8 cellular contexts compared by ENCODE assay signal in genomic region chr1:197199923-197200467, GRCh38. TPM values are rescaled to one million over a fixed set of nuclear protein-coding genes. Genes with fewer than 3 reads are reported as not detected.
A peak's percentile ranks its signal among the peaks of the same experiment; 100 is the strongest.
DNase-seq lines count a peak whose midpoint lies in the region; ATAC-seq lines count a peak whose summit lies in the region.

No MANE protein-coding gene starts in this region.

- POLR2A ChIA-PET in T-cell (lab: Charles Lee): no interaction called here

- no peak for ATAC-seq in T-cell (replicated peaks in 1 of 4)
- no peak for ATAC-seq in stimulated activated effector memory CD8-positive, alpha-beta T cell treated with anti-CD3 and anti-CD28 coated beads, Interleukin-12 subunit alpha, Interleukin-12 subunit beta, amount 100 ng/mL, for 72 hours

- CTCF ChIA-PET in T-cell (lab: Charles Lee): no interaction called here

- H3K36me3 Mint-ChIP-seq in activated T-cell treated with anti-CD3 and anti-CD28 coated beads, Interleukin-2, amount 50 U/mL, for 24 hours (ENCODE audit: low read depth): peaks cover 11% of the 10 kb centered on the region
- no peaks in the 10 kb centered on the region for H3K36me3 Mint-ChIP-seq in T-cell
- H3K36me3 Mint-ChIP-seq in stimulated activated effector memory CD8-positive, alpha-beta T cell treated with anti-CD3 and anti-CD28 coated beads, Interleukin-12 subunit alpha, Interleukin-12 subunit beta, amount 100 ng/mL, for 72 hours: peaks cover 18% of the 10 kb centered on the region

- no peaks in the 10 kb centered on the region for H3K27me3 Mint-ChIP-seq in activated T-cell treated with anti-CD3 and anti-CD28 coated beads, Interleukin-2, amount 50 U/mL, for 24 hours
- no peaks in the 10 kb centered on the region for H3K27me3 Mint-ChIP-seq in T-cell

- peaks cover 60% of the 10 kb centered on the region for H3K4me1 Mint-ChIP-seq in activated T-cell treated with anti-CD3 and anti-CD28 coated beads, Interleukin-2, amount 50 U/mL, for 24 hours (ENCODE audit: low read depth)
- H3K4me1 Mint-ChIP-seq in T-cell: peaks cover 77 to 85% (median 80%) of the 10 kb centered on the region in 3 donors
- peaks cover 46% of the 10 kb centered on the region for H3K4me1 Mint-ChIP-seq in stimulated activated effector memory CD8-positive, alpha-beta T cell treated with anti-CD3 and anti-CD28 coated beads, Interleukin-12 subunit alpha, Interleukin-12 subunit beta, amount 100 ng/mL, for 72 hours

- no peak for DNase-seq in activated T-cell treated with anti-CD3 and anti-CD28 coated beads, Interleukin-2, amount 50 U/mL, for 24 hours
- DNase-seq in activated T-cell treated with anti-CD3 and anti-CD28 coated beads, Interleukin-2, amount 50 U/mL, for 1 hour: no peak
- DNase-seq in T-cell: no peak
- DNase-seq in glomerular endothelial cell (ENCODE audit: extremely low read depth, low read depth, low spot score): peak; percentile 7
- no peak for DNase-seq in stimulated activated effector memory CD8-positive, alpha-beta T cell treated with anti-CD3 and anti-CD28 coated beads, Interleukin-12 subunit alpha, Interleukin-12 subunit beta, amount 100 ng/mL, for 72 hours (ENCODE audit: low spot score in 2 of 2)
- DNase-seq in D341Med (ENCODE audit: low spot score): no peak
- no peak for DNase-seq in activated effector memory CD4-positive, alpha-beta T cell treated with Interleukin-2 at 50 U/mL for 16 hours
- DNase-seq in NCI-H1694 (lab: John Stamatoyannopoulos, UW): no peak

- H3K27ac Mint-ChIP-seq in activated T-cell treated with anti-CD3 and anti-CD28 coated beads, Interleukin-2, amount 50 U/mL, for 24 hours: peak overlapping the region; percentile 95
- H3K27ac Mint-ChIP-seq in T-cell: peak overlapping the region; percentile 98
- H3K27ac Mint-ChIP-seq in stimulated activated effector memory CD8-positive, alpha-beta T cell treated with anti-CD3 and anti-CD28 coated beads, Interleukin-12 subunit alpha, Interleukin-12 subunit beta, amount 100 ng/mL, for 72 hours: peak overlapping the region; percentile 94

- no peaks in the 10 kb centered on the region for H3K9me3 Mint-ChIP-seq in activated T-cell treated with anti-CD3 and anti-CD28 coated beads, Interleukin-2, amount 50 U/mL, for 24 hours
- no peaks in the 10 kb centered on the region for H3K9me3 Mint-ChIP-seq in T-cell
- no peaks in the 10 kb centered on the region for H3K9me3 Mint-ChIP-seq in stimulated activated effector memory CD8-positive, alpha-beta T cell treated with anti-CD3 and anti-CD28 coated beads, Interleukin-12 subunit alpha, Interleukin-12 subunit beta, amount 100 ng/mL, for 72 hours

- H3K4me3 Mint-ChIP-seq in activated T-cell treated with anti-CD3 and anti-CD28 coated beads, Interleukin-2, amount 50 U/mL, for 24 hours: peak overlapping the region; percentile 96
- H3K4me3 Mint-ChIP-seq in T-cell: peak overlapping the region; percentile 96 to 99 (median 97)
- peak overlapping the region; percentile 93 for H3K4me3 Mint-ChIP-seq in stimulated activated effector memory CD8-positive, alpha-beta T cell treated with anti-CD3 and anti-CD28 coated beads, Interleukin-12 subunit alpha, Interleukin-12 subunit beta, amount 100 ng/mL, for 72 hours

RNA-seq across cellular contexts. Expression of gene ZBTB41, which starts 1.1 kb away (rescaled TPM):
- total RNA-seq in T-cell (1 to 10 TPM; 8.3 to 9.9 (median 8.6) TPM), glomerular endothelial cell (4.8 and 7.0 TPM in 2 replicates)

RNA-seq across cellular contexts. Expression of gene ASPM, which starts 53.5 kb away (rescaled TPM):
- under 1 TPM; 0.41 to 0.93 (median 0.44) TPM for total RNA-seq in T-cell
- total RNA-seq in glomerular endothelial cell: 4.5 and 11.3 TPM in 2 replicates
